1 cellular context compared by ENCODE assay signal in genomic region chr7:101614939-101615302, GRCh38.
TF ChIP-seq lines count a peak whose summit lies in the region.

No MANE protein-coding gene starts in this region.

TF ChIP-seq in GM23338, 12 proteins besides CTCF, POLR2A, EP300 and RAD21:
- TF ChIP-seq EZH2 (IDR thresholded peaks at IDR 0.05; ENCODE audit: low read depth, unreplicated experiment), result no peak
